In genomic region chr15:49538520-49538919, GRCh38 we compare ENCODE assay signal across 5 cellular contexts.
"Had no signal": no experiment of that assay in that cellular context is flagged by ENCODE, and none has a peak within 500 bp of the region (broad histone marks: within the 10 kb centered on the region; RNA-seq: fewer than 3 reads in every experiment).

No MANE protein-coding gene starts in this region.

- FAIRE-seq: HTR-8/SVneo had no signal

- H3K4me2 ChIP-seq: KMS-11 had no signal

- H3K9ac ChIP-seq: KMS-11 had no signal

- H3K27ac ChIP-seq: HL-60, KMS-11 had no signal

- DNase-seq: IMR-90, KG1 had no signal
